Comparison of ENCODE assay signal across 1 cellular context in genomic region chr7:12249706-12250105, GRCh38.
TF ChIP-seq lines count a peak whose summit lies in the region.

No MANE protein-coding gene starts in this region.

TF ChIP-seq in GM23338, 12 proteins besides CTCF, POLR2A, EP300 and RAD21 (continued from another document):
- no peak for TF ChIP-seq REST (IDR thresholded peaks at IDR 0.05; ENCODE audit: unreplicated experiment)
- no peak for TF ChIP-seq ETS1 (IDR thresholded peaks at IDR 0.05)
- TF ChIP-seq POLR2AphosphoS5 (IDR thresholded peaks at IDR 0.05; ENCODE audit: low read depth): no peak
- TF ChIP-seq EZH2 (IDR thresholded peaks at IDR 0.05; ENCODE audit: low read depth, unreplicated experiment): no peak
TF ChIP-seq in GM23338: peak in this region for 0.
